In genomic region chr21:25489673-25490072, GRCh38 we compare ENCODE assay signal across 31 cellular contexts.
"Had no signal": no experiment of that assay in that cellular context is flagged by ENCODE, and none has a peak within 500 bp of the region (broad histone marks: within the 10 kb centered on the region; RNA-seq: fewer than 3 reads in every experiment).

No MANE protein-coding gene starts in this region.

- H3K9me3 ChIP-seq: breast epithelium, neutrophil, ovary, psoas muscle, right atrium auricular region, thoracic aorta had no signal

- H3K4me1 Mint-ChIP-seq: nephron had no signal

- H3K9me3 Mint-ChIP-seq: activated CD4-positive, alpha-beta memory T cell treated with anti-CD3 and anti-CD28 coated beads for 36 hours; central memory CD8-positive, alpha-beta T cell; effector memory CD8-positive, alpha-beta T cell; nephron; stimulated activated effector memory CD8-positive, alpha-beta T cell treated with anti-CD3 and anti-CD28 coated beads, Interleukin-12 subunit alpha, Interleukin-12 subunit beta, amount 100 ng/mL, for 72 hours; type B pancreatic cell had no signal

- H3K4me1 ChIP-seq: breast epithelium, psoas muscle, right atrium auricular region had no signal

- H3K27ac Mint-ChIP-seq: effector memory CD8-positive, alpha-beta T cell; nephron; T-helper 1 cell treated with Interleukin-12 subunit alpha and Interleukin-12 subunit beta and Interleukin-4 antibody, amounts not matched to agents 30 μg/mL and 1 μg/mL, for 36 hours; type B pancreatic cell had no signal

- H3K36me3 ChIP-seq: breast epithelium, neutrophil, ovary, right atrium auricular region, thoracic aorta had no signal

- FAIRE-seq: colon, endothelial cell of umbilical vein, frontal cortex, small intestine had no signal

- H3K36me3 Mint-ChIP-seq: type B pancreatic cell had no signal

- H3K27me3 ChIP-seq: breast epithelium, dorsolateral prefrontal cortex, neutrophil, ovary, right atrium auricular region had no signal

- H3K27me3 Mint-ChIP-seq: activated B cell treated with CpG ODN at 0.5 μM for 24 hours; activated CD4-positive, alpha-beta memory T cell treated with anti-CD3 and anti-CD28 coated beads for 36 hours; activated CD8-positive, alpha-beta memory T cell treated with anti-CD3 and anti-CD28 coated beads, Interleukin-2, amount 10 ng/mL, durations not matched to agents 7 days and 5 days; type B pancreatic cell had no signal

- H3K27ac ChIP-seq: breast epithelium, dorsolateral prefrontal cortex, neutrophil, ovary, psoas muscle, right atrium auricular region, thoracic aorta had no signal

- DNase-seq: activated B cell treated with CpG ODN at 0.5 μM for 24 hours; activated CD4-positive, alpha-beta memory T cell treated with anti-CD3 and anti-CD28 coated beads for 36 hours; activated CD4-positive, alpha-beta T cell treated with anti-CD3 and anti-CD28 coated beads for 48 hours; activated CD8-positive, alpha-beta memory T cell treated with anti-CD3 and anti-CD28 coated beads, Interleukin-2, amount 10 ng/mL, durations not matched to agents 7 days and 5 days; activated effector memory CD4-positive, alpha-beta T cell treated with Interleukin-2 at 50 U/mL for 16 hours; activated naive CD4-positive, alpha-beta T cell treated with anti-CD3 and anti-CD28 coated beads, Interleukin-2, amount 50 U/mL, for 16 hours; activated T-cell treated with anti-CD3 and anti-CD28 coated beads for 4 hours; dorsolateral prefrontal cortex; effector memory CD8-positive, alpha-beta T cell; hypothalamus; left ventricle myocardium superior; mammary epithelial cell; midbrain; ovary; psoas muscle; small intestine; stimulated activated CD4-positive, alpha-beta T cell treated with anti-CD3 and anti-CD28 coated beads, Interleukin-2, amount 100 ng/mL, for 24 hours; T1000 had no signal

- ATAC-seq: activated CD8-positive, alpha-beta memory T cell treated with anti-CD3 and anti-CD28 coated beads, Interleukin-2, amount 10 ng/mL, durations not matched to agents 7 days and 5 days; effector memory CD8-positive, alpha-beta T cell; esophagus mucosa; left ventricle myocardium superior; psoas muscle; stimulated activated effector memory CD8-positive, alpha-beta T cell treated with anti-CD3 and anti-CD28 coated beads, Interleukin-12 subunit alpha, Interleukin-12 subunit beta, amount 100 ng/mL, for 72 hours had no signal

- H3K4me3 ChIP-seq: breast epithelium, dorsolateral prefrontal cortex, ovary, psoas muscle, right atrium auricular region, thoracic aorta had no signal

- H3K4me3 Mint-ChIP-seq: activated B cell treated with CpG ODN at 0.5 μM for 24 hours; central memory CD8-positive, alpha-beta T cell; effector memory CD8-positive, alpha-beta T cell; nephron; T-helper 1 cell treated with Interleukin-12 subunit alpha and Interleukin-12 subunit beta and Interleukin-4 antibody, amounts not matched to agents 30 μg/mL and 1 μg/mL, for 36 hours; type B pancreatic cell had no signal
